In the genomic region with DNA sequence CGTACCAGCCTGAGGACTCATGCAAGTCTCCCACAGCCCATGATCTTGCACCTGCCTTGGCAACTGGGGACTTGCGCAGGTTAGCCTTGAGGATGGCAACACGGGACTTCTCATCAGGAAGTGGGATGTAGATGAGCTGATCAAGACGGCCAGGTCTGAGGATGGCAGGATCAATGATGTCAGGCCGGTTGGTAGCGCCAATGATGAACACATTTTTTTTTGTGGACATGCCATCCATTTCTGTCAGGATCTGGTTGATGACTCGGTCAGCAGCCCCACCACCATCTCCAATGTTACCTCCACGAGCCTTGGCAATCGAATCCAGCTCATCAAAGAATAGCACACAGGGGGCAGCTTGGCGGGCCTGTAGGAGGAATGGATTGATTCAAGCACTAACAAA, we compare ENCODE assay signal across 13 cellular contexts. TPM values are rescaled to one million over a fixed set of nuclear protein-coding genes. Genes with fewer than 3 reads are reported as not detected.
DNase-seq lines count a peak whose midpoint lies in the region; ATAC-seq, FAIRE-seq and TF ChIP-seq lines count a peak whose summit lies in the region.
"Had no signal": no experiment of that assay in that cellular context is flagged by ENCODE, and none has a peak within 500 bp of the region (broad histone marks: within the 10 kb centered on the region; RNA-seq: fewer than 3 reads in every experiment).

No MANE protein-coding gene starts in this region.

- H3K27ac Mint-ChIP-seq in activated naive CD4-positive, alpha-beta T cell treated with anti-CD3 and anti-CD28 coated beads, Interleukin-2, amount 10 ng/mL, durations not matched to agents 7 days and 5 days: peak overlapping the region; percentile 15
- peak overlapping the region in 1 of 2 donors; percentile 84 for H3K27ac Mint-ChIP-seq in activated naive CD4-positive, alpha-beta T cell treated with anti-CD3 and anti-CD28 coated beads, Interleukin-2, amount 50 U/mL, for 72 hours
- peak overlapping the region in 2 of 3 donors; percentile 26 to 70 for H3K27ac Mint-ChIP-seq in IgD-negative memory B cell
- H3K27ac Mint-ChIP-seq in type B pancreatic cell: no peak overlapping the region

- H3K4me3 Mint-ChIP-seq in activated naive CD4-positive, alpha-beta T cell treated with anti-CD3 and anti-CD28 coated beads, Interleukin-2, amount 10 ng/mL, durations not matched to agents 7 days and 5 days: no peak overlapping the region
- no peak overlapping the region for H3K4me3 Mint-ChIP-seq in IgD-negative memory B cell
- H3K4me3 Mint-ChIP-seq in type B pancreatic cell: no peak overlapping the region

- RAD21 ChIA-PET in GM12878 (lab: Charles Lee; ENCODE audit: unreplicated experiment): no interaction called here

- 96% methylated on average over 10 of the region's 10 CpGs for WGBS in GM12878 (ENCODE audit: insufficient coverage, insufficient replicate concordance, low lambda C conversion rate, missing lambda C conversion rate)

- no peak overlapping the region for H3K4me2 ChIP-seq in GM12878 (ENCODE audit: control insufficient read depth, insufficient read depth)
- H3K4me2 ChIP-seq: A549 had no signal

- no peak overlapping the region for H3K4me3 ChIP-seq in GM12878
- H3K4me3 ChIP-seq: A549, HAP-1 had no signal

- H3K9ac ChIP-seq in GM12878 (ENCODE audit: control insufficient read depth, insufficient read depth, low read length): no peak overlapping the region

- no peaks in the 10 kb centered on the region for H3K4me1 ChIP-seq in GM12878 (ENCODE audit: control insufficient read depth, insufficient read depth, low read length)
- H3K4me1 ChIP-seq: A549, Caco-2, HAP-1 had no signal

- no peak overlapping the region for H2AFZ ChIP-seq in GM12878 (ENCODE audit: control insufficient read depth, low read depth, low read length)

- peaks cover 47 to 68% of the 10 kb centered on the region in 2 experiments for H3K36me3 ChIP-seq in GM12878 (ENCODE audit: control insufficient read depth in 2 of 2, insufficient read depth in 2 of 2, low read length in 1 of 2)

- no peak for TF ChIP-seq EP300 in GM12878 (IDR thresholded peaks at IDR 0.05; ENCODE audit: borderline replicate concordance in 1 of 2, control insufficient read depth in 1 of 2, low read depth in 2 of 2, low read length in 2 of 2)

- intact Hi-C loops in GM12878 (cut with micrococcal nuclease; ENCODE audit: unreplicated experiment) (no loop called here), sciatic nerve (cut with DNase I) (no loop called here)

- no peaks in the 10 kb centered on the region; the same call in 1 of the 2 replicates for H3K79me2 ChIP-seq in GM12878 (ENCODE audit: control insufficient read depth, insufficient read depth, low read length)

- peaks cover 81% of the 10 kb centered on the region for H3K36me3 Mint-ChIP-seq in activated naive CD4-positive, alpha-beta T cell treated with anti-CD3 and anti-CD28 coated beads, Interleukin-2, amount 10 ng/mL, durations not matched to agents 7 days and 5 days
- peaks cover 52 to 63% of the 10 kb centered on the region in 2 donors for H3K36me3 Mint-ChIP-seq in activated naive CD4-positive, alpha-beta T cell treated with anti-CD3 and anti-CD28 coated beads, Interleukin-2, amount 50 U/mL, for 72 hours
- H3K36me3 Mint-ChIP-seq in IgD-negative memory B cell (peaks cover 12% of the 10 kb centered on the region), type B pancreatic cell (peaks cover 84% of the 10 kb centered on the region)

- in situ Hi-C loops in GM12878 (cut with MboI): no loop called here

- H3K27me3 Mint-ChIP-seq in activated naive CD4-positive, alpha-beta T cell treated with anti-CD3 and anti-CD28 coated beads, Interleukin-2, amount 10 ng/mL, durations not matched to agents 7 days and 5 days: no peaks in the 10 kb centered on the region
- H3K27me3 Mint-ChIP-seq in IgD-negative memory B cell: no peaks in the 10 kb centered on the region
- H3K27me3 Mint-ChIP-seq in type B pancreatic cell: no peaks in the 10 kb centered on the region
- H3K27me3 Mint-ChIP-seq: CD8-positive, alpha-beta memory T cell had no signal

- ATAC-seq in activated naive CD4-positive, alpha-beta T cell treated with anti-CD3 and anti-CD28 coated beads, Interleukin-2, amount 50 U/mL, for 72 hours: no peak
- no peak for ATAC-seq in GM12878
- ATAC-seq in sciatic nerve: no peak
- ATAC-seq: A549 had no signal

- no peaks in the 10 kb centered on the region for H3K9me3 Mint-ChIP-seq in activated naive CD4-positive, alpha-beta T cell treated with anti-CD3 and anti-CD28 coated beads, Interleukin-2, amount 10 ng/mL, durations not matched to agents 7 days and 5 days
- H3K9me3 Mint-ChIP-seq in activated naive CD4-positive, alpha-beta T cell treated with anti-CD3 and anti-CD28 coated beads, Interleukin-2, amount 50 U/mL, for 72 hours: no peaks in the 10 kb centered on the region
- H3K9me3 Mint-ChIP-seq in IgD-negative memory B cell (no peaks in the 10 kb centered on the region), type B pancreatic cell (no peaks in the 10 kb centered on the region)
- H3K9me3 Mint-ChIP-seq: CD8-positive, alpha-beta memory T cell had no signal

- TSS peak; percentile 1 for BruUV-seq in GM12878 (replicated peaks; lab: Mats Ljungman, UMichigan)

- CTCF ChIA-PET in activated naive CD4-positive, alpha-beta T cell treated with anti-CD3 and anti-CD28 coated beads, Interleukin-2, amount 10 ng/mL, durations not matched to agents 7 days and 5 days (lab: Charles Lee): interaction anchor here (1.6 kb wide), 1 partner anchor 8 kb away, joined by 4 read pairs; no protein-coding TSS in a partner anchor
- CTCF ChIA-PET in GM12878 (lab: Yijun Ruan, JAX): interaction anchor here (1.4 kb wide), 1 partner anchor 8 kb away, joined by 7 read pairs; no protein-coding TSS in a partner anchor

- no peaks in the 10 kb centered on the region for H3K4me1 Mint-ChIP-seq in activated naive CD4-positive, alpha-beta T cell treated with anti-CD3 and anti-CD28 coated beads, Interleukin-2, amount 10 ng/mL, durations not matched to agents 7 days and 5 days
- H3K4me1 Mint-ChIP-seq in IgD-negative memory B cell: no peaks in the 10 kb centered on the region
- no peaks in the 10 kb centered on the region for H3K4me1 Mint-ChIP-seq in type B pancreatic cell (ENCODE audit: unreplicated experiment)

- H3K9me3 ChIP-seq in GM12878 (replicated peaks; ENCODE audit: control insufficient read depth, insufficient read depth, low read length): no peaks in the 10 kb centered on the region
- H3K9me3 ChIP-seq: A549, Caco-2, HAP-1 had no signal

- H3K27me3 ChIP-seq in GM12878 (replicated peaks in 1 of 2; ENCODE audit: control insufficient read depth in 2 of 2, insufficient read depth in 2 of 2, low read length in 1 of 2): no peaks in the 10 kb centered on the region

- SMC1A ChIA-PET in GM12878 (lab: Charles Lee; ENCODE audit: uncharacterized antibody, unreplicated experiment): no interaction called here

- TF ChIP-seq POLR2A in GM12878 (IDR thresholded peaks at IDR 0.05; ENCODE audit: low read depth, low read length): peak; percentile 42; the same call in 1 of the 2 replicates

- no peak for TF ChIP-seq RAD21 in GM12878 (IDR thresholded peaks at IDR 0.05; ENCODE audit: insufficient read depth, low read depth, low read length)

- POLR2A ChIA-PET in GM12878 (lab: Charles Lee): interaction anchor here (0.8 to 1.3 kb wide), 2 partner anchors 7 to 52 kb away, joined by 3 read pairs; no protein-coding TSS in a partner anchor

- no peak overlapping the region for H3K27ac ChIP-seq in GM12878 (ENCODE audit: control insufficient read depth, insufficient read depth)
- H3K27ac ChIP-seq: A549 had no signal

- peaks cover 3% of the 10 kb centered on the region; the same call in 1 of the 2 replicates for H4K20me1 ChIP-seq in GM12878 (ENCODE audit: control insufficient read depth, insufficient read depth)

- no peak for FAIRE-seq in GM12878 (lab: Jason Lieb, UNC)
- FAIRE-seq: A549, H1 had no signal

- no peak for TF ChIP-seq CTCF in GM12878 (IDR thresholded peaks at IDR 0.05 in 2 of 3, conservative IDR thresholded peaks at IDR 0.05 in 1 of 3; ENCODE audit: control insufficient read depth in 2 of 3, extremely low read depth in 1 of 3, insufficient read depth in 1 of 3, low read depth in 3 of 3, low read length in 3 of 3)
- no peak for TF ChIP-seq CTCF in type B pancreatic cell (conservative IDR thresholded peaks at IDR 0.05)

- no peak for DNase-seq in activated naive CD4-positive, alpha-beta T cell treated with anti-CD3 and anti-CD28 coated beads, Interleukin-2, amount 10 ng/mL, durations not matched to agents 7 days and 5 days
- DNase-seq in activated naive CD4-positive, alpha-beta T cell treated with anti-CD3 and anti-CD28 coated beads, Interleukin-2, amount 50 U/mL, for 72 hours (ENCODE audit: low spot score in 2 of 2): no peak
- no peak for DNase-seq in GM12878 (ENCODE audit: low read depth, low spot score)
- DNase-seq in type B pancreatic cell (ENCODE audit: extremely low spot score, unreplicated experiment): no peak
- DNase-seq in sciatic nerve (ENCODE audit: low spot score): no peak
- DNase-seq: Caco-2; CD8-positive, alpha-beta memory T cell; DND-41; GDM1 had no signal

RNA-seq across cellular contexts. Expression of a gene that starts 13.0 kb away (rescaled TPM):
- 100 to 1,000 TPM; 208 to 305 TPM for total RNA-seq in activated naive CD4-positive, alpha-beta T cell treated with anti-CD3 and anti-CD28 coated beads, Interleukin-2, amount 50 U/mL, for 72 hours
- polyA plus RNA-seq in IgD-negative memory B cell (200 TPM), GM12878 (2011; rRNA removed) (235 and 302 TPM in 2 replicates), GM12878 (2014; fragmentation: Illumina TruSeq; extraction: Trizol) (202 and 241 TPM in 2 replicates), GM12878 (2014; fragmentation: Nextera tagmentation; extraction: Ambion mirVana) (10 to 100 TPM in 1 of 2 experiments, 1 to 10 TPM in 1; 7.4 to 22.3 TPM), GM12878 (2014; rRNA removed) (171 and 191 TPM in 2 replicates), GM12878 (2016; fragmentation: Nextera tagmentation; extraction: Ambion mirVana) (100 to 1,000 TPM; 306 to 317 TPM)
- 152 and 164 TPM in 2 replicates for total RNA-seq in GM12878 (2013; cell fraction: nucleolus; rRNA removed)
- total RNA-seq in GM12878 (2014; rRNA removed) (314 and 327 TPM in 2 replicates), GM12878 (2014; rRNA removed; fragmentation: Illumina TruSeq; extraction: Trizol) (214 and 236 TPM in 2 replicates), GM12878 (2021) (245 and 247 TPM in 2 replicates), type B pancreatic cell (ENCODE audit: low replicate concordance) (258 and 285 TPM in 2 replicates), sciatic nerve (166 TPM)
- polyA plus RNA-seq in GM12878 (2011; ENCODE audit: low read depth): 109 TPM
- polyA plus RNA-seq in GM12878 (2011; cell fraction: cytosol; rRNA removed): 229 and 318 TPM in 2 replicates
- polyA plus RNA-seq in GM12878 (2011; cell fraction: nucleus; rRNA removed): 222 and 297 TPM in 2 replicates
- polyA plus RNA-seq in GM12878 (2012): 160 and 192 TPM in 2 replicates
- polyA minus RNA-seq in GM12878 (2011; rRNA and poly(A)+ RNA removed): 402 and 430 TPM in 2 replicates
- polyA minus RNA-seq in GM12878 (2011; cell fraction: cytosol; rRNA and poly(A)+ RNA removed): 128 and 166 TPM in 2 replicates
- 99.5 and 186 TPM in 2 replicates for polyA minus RNA-seq in GM12878 (2011; cell fraction: nucleus; rRNA and poly(A)+ RNA removed)

RNA-seq across cellular contexts. Expression of a gene that starts 20.3 kb away (rescaled TPM):
- 100 to 1,000 TPM; 114 to 194 TPM for total RNA-seq in activated naive CD4-positive, alpha-beta T cell treated with anti-CD3 and anti-CD28 coated beads, Interleukin-2, amount 50 U/mL, for 72 hours
- polyA plus RNA-seq in IgD-negative memory B cell (15.9 TPM), GM12878 (2011; rRNA removed) (27.2 and 33.7 TPM in 2 replicates), GM12878 (2014; fragmentation: Illumina TruSeq; extraction: Trizol) (49.7 and 54.8 TPM in 2 replicates), GM12878 (2014; fragmentation: Nextera tagmentation; extraction: Ambion mirVana) (10 to 100 TPM; 16.4 to 24.2 TPM), GM12878 (2014; rRNA removed) (45.8 and 54.7 TPM in 2 replicates), GM12878 (2016; fragmentation: Nextera tagmentation; extraction: Ambion mirVana) (10 to 100 TPM; 76.9 to 78.7 TPM)
- total RNA-seq in GM12878 (2013; cell fraction: nucleolus; rRNA removed): 62.9 and 69.6 TPM in 2 replicates
- total RNA-seq in GM12878 (2014; rRNA removed) (45.0 and 45.9 TPM in 2 replicates), GM12878 (2014; rRNA removed; fragmentation: Illumina TruSeq; extraction: Trizol) (39.5 TPM in 2 replicates), GM12878 (2021) (59.0 and 66.5 TPM in 2 replicates), type B pancreatic cell (ENCODE audit: low replicate concordance) (33.9 and 72.6 TPM in 2 replicates), sciatic nerve (17.5 TPM)
- 24.4 TPM for polyA plus RNA-seq in GM12878 (2011; ENCODE audit: low read depth)
- polyA plus RNA-seq in GM12878 (2011; cell fraction: cytosol; rRNA removed): 37.5 and 43.1 TPM in 2 replicates
- polyA plus RNA-seq in GM12878 (2011; cell fraction: nucleus; rRNA removed): 153 and 180 TPM in 2 replicates
- 34.4 and 41.0 TPM in 2 replicates for polyA plus RNA-seq in GM12878 (2012)
- 30.6 and 40.0 TPM in 2 replicates for polyA minus RNA-seq in GM12878 (2011; rRNA and poly(A)+ RNA removed)
- 15.1 and 15.5 TPM in 2 replicates for polyA minus RNA-seq in GM12878 (2011; cell fraction: cytosol; rRNA and poly(A)+ RNA removed)
- polyA minus RNA-seq in GM12878 (2011; cell fraction: nucleus; rRNA and poly(A)+ RNA removed): 59.7 and 103 TPM in 2 replicates

RNA-seq across cellular contexts. Expression of a gene that starts 37.0 kb away (rescaled TPM):
- 10 to 100 TPM; 13.0 to 20.3 TPM for total RNA-seq in activated naive CD4-positive, alpha-beta T cell treated with anti-CD3 and anti-CD28 coated beads, Interleukin-2, amount 50 U/mL, for 72 hours
- polyA plus RNA-seq in IgD-negative memory B cell (23.9 TPM), GM12878 (2011; rRNA removed) (11.9 and 21.2 TPM in 2 replicates), GM12878 (2014; fragmentation: Illumina TruSeq; extraction: Trizol) (12.9 and 16.7 TPM in 2 replicates), GM12878 (2014; fragmentation: Nextera tagmentation; extraction: Ambion mirVana) (10 to 100 TPM in 1 of 2 experiments, 1 to 10 TPM in 1; 8.3 to 13.1 TPM), GM12878 (2014; rRNA removed) (16.7 and 17.8 TPM in 2 replicates), GM12878 (2016; fragmentation: Nextera tagmentation; extraction: Ambion mirVana) (10 to 100 TPM; 22.3 to 23.3 TPM)
- 34.5 and 37.3 TPM in 2 replicates for total RNA-seq in GM12878 (2013; cell fraction: nucleolus; rRNA removed)
- total RNA-seq in GM12878 (2014; rRNA removed) (18.4 and 19.0 TPM in 2 replicates), GM12878 (2014; rRNA removed; fragmentation: Illumina TruSeq; extraction: Trizol) (7.6 and 8.2 TPM in 2 replicates), GM12878 (2021) (19.9 and 23.2 TPM in 2 replicates), type B pancreatic cell (ENCODE audit: low replicate concordance) (24.6 and 28.1 TPM in 2 replicates), sciatic nerve (25.0 TPM)
- polyA plus RNA-seq in GM12878 (2011; ENCODE audit: low read depth): 8.0 TPM
- 19.9 and 24.8 TPM in 2 replicates for polyA plus RNA-seq in GM12878 (2011; cell fraction: cytosol; rRNA removed)
- polyA plus RNA-seq in GM12878 (2011; cell fraction: nucleus; rRNA removed): 45.1 and 49.3 TPM in 2 replicates
- polyA plus RNA-seq in GM12878 (2012): 11.5 and 13.8 TPM in 2 replicates
- 21.7 and 25.2 TPM in 2 replicates for polyA minus RNA-seq in GM12878 (2011; rRNA and poly(A)+ RNA removed)
- 6.8 and 9.7 TPM in 2 replicates for polyA minus RNA-seq in GM12878 (2011; cell fraction: cytosol; rRNA and poly(A)+ RNA removed)
- polyA minus RNA-seq in GM12878 (2011; cell fraction: nucleus; rRNA and poly(A)+ RNA removed): 17.8 and 26.6 TPM in 2 replicates

RNA-seq across cellular contexts. Expression of a gene that starts 43.5 kb away (rescaled TPM):
- 100 to 1,000 TPM; 151 to 216 TPM for total RNA-seq in activated naive CD4-positive, alpha-beta T cell treated with anti-CD3 and anti-CD28 coated beads, Interleukin-2, amount 50 U/mL, for 72 hours
- polyA plus RNA-seq in IgD-negative memory B cell (89.9 TPM), GM12878 (2011; rRNA removed) (123 and 204 TPM in 2 replicates), GM12878 (2014; fragmentation: Illumina TruSeq; extraction: Trizol) (140 and 165 TPM in 2 replicates), GM12878 (2014; fragmentation: Nextera tagmentation; extraction: Ambion mirVana) (100 to 1,000 TPM; 112 to 148 TPM), GM12878 (2014; rRNA removed) (246 and 263 TPM in 2 replicates), GM12878 (2016; fragmentation: Nextera tagmentation; extraction: Ambion mirVana) (100 to 1,000 TPM; 280 to 284 TPM)
- total RNA-seq in GM12878 (2013; cell fraction: nucleolus; rRNA removed): 21.3 and 29.4 TPM in 2 replicates
- total RNA-seq in GM12878 (2014; rRNA removed) (242 and 261 TPM in 2 replicates), GM12878 (2014; rRNA removed; fragmentation: Illumina TruSeq; extraction: Trizol) (117 and 121 TPM in 2 replicates), GM12878 (2021) (209 and 210 TPM in 2 replicates), type B pancreatic cell (ENCODE audit: low replicate concordance) (115 and 149 TPM in 2 replicates), sciatic nerve (48.5 TPM)
- polyA plus RNA-seq in GM12878 (2011; ENCODE audit: low read depth): 75.9 TPM
- 233 and 279 TPM in 2 replicates for polyA plus RNA-seq in GM12878 (2011; cell fraction: cytosol; rRNA removed)
- polyA plus RNA-seq in GM12878 (2011; cell fraction: nucleus; rRNA removed): 200 and 246 TPM in 2 replicates
- polyA plus RNA-seq in GM12878 (2012): 104 and 127 TPM in 2 replicates
- 108 and 114 TPM in 2 replicates for polyA minus RNA-seq in GM12878 (2011; rRNA and poly(A)+ RNA removed)
- 30.3 and 40.3 TPM in 2 replicates for polyA minus RNA-seq in GM12878 (2011; cell fraction: cytosol; rRNA and poly(A)+ RNA removed)
- polyA minus RNA-seq in GM12878 (2011; cell fraction: nucleus; rRNA and poly(A)+ RNA removed): 44.2 and 45.6 TPM in 2 replicates

RNA-seq across cellular contexts. Expression of a gene that starts 56.2 kb away (rescaled TPM):
- total RNA-seq in activated naive CD4-positive, alpha-beta T cell treated with anti-CD3 and anti-CD28 coated beads, Interleukin-2, amount 50 U/mL, for 72 hours: 10 to 100 TPM in 1 of 2 donors, 1 to 10 TPM in 1; 6.9 to 19.9 TPM
- polyA plus RNA-seq in IgD-negative memory B cell (3.5 TPM), GM12878 (2011; rRNA removed) (4.4 and 5.4 TPM in 2 replicates), GM12878 (2014; fragmentation: Illumina TruSeq; extraction: Trizol) (2.5 and 2.6 TPM in 2 replicates), GM12878 (2014; fragmentation: Nextera tagmentation; extraction: Ambion mirVana) (under 1 TPM; 0.60 to 0.62 TPM), GM12878 (2014; rRNA removed) (2.7 and 3.6 TPM in 2 replicates), GM12878 (2016; fragmentation: Nextera tagmentation; extraction: Ambion mirVana) (1 to 10 TPM; 1.9 to 2.5 TPM)
- total RNA-seq in GM12878 (2013; cell fraction: nucleolus; rRNA removed): 8.9 and 9.9 TPM in 2 replicates
- total RNA-seq in GM12878 (2014; rRNA removed) (2.3 and 3.6 TPM in 2 replicates), GM12878 (2014; rRNA removed; fragmentation: Illumina TruSeq; extraction: Trizol) (1.8 and 1.9 TPM in 2 replicates), GM12878 (2021) (2.2 and 3.2 TPM in 2 replicates), type B pancreatic cell (ENCODE audit: low replicate concordance) (15.6 and 23.3 TPM in 2 replicates), sciatic nerve (15.9 TPM)
- 1.5 TPM for polyA plus RNA-seq in GM12878 (2011; ENCODE audit: low read depth)
- 8.1 and 8.5 TPM in 2 replicates for polyA plus RNA-seq in GM12878 (2011; cell fraction: cytosol; rRNA removed)
- 14.5 and 20.7 TPM in 2 replicates for polyA plus RNA-seq in GM12878 (2011; cell fraction: nucleus; rRNA removed)
- 3.5 and 4.7 TPM in 2 replicates for polyA plus RNA-seq in GM12878 (2012)
- polyA minus RNA-seq in GM12878 (2011; rRNA and poly(A)+ RNA removed): 4.0 and 5.5 TPM in 2 replicates
- polyA minus RNA-seq in GM12878 (2011; cell fraction: cytosol; rRNA and poly(A)+ RNA removed): 1.7 and 2.4 TPM in 2 replicates
- 3.0 and 5.5 TPM in 2 replicates for polyA minus RNA-seq in GM12878 (2011; cell fraction: nucleus; rRNA and poly(A)+ RNA removed)
